Comparison of ENCODE assay signal across 1 cellular context in genomic region chr7:103347507-103348267, GRCh38.
TF ChIP-seq lines count a peak whose summit lies in the region.

Gene PSMC2, plus strand, starts transcription at chr7:103347643. Its CDS starts 69 bp downstream, at chr7:103347712.

TF ChIP-seq in HepG2, 621 proteins besides CTCF, POLR2A, EP300 and RAD21 (continued from another document and continues in another):
- peak; percentile 47 for TF ChIP-seq ZNF18 (CRISPR knock-in tag; IDR thresholded peaks at IDR 0.05; ENCODE audit: insufficient replicate concordance)
- TF ChIP-seq AHDC1 (CRISPR knock-in tag; IDR thresholded peaks at IDR 0.05; ENCODE audit: borderline replicate concordance): no peak
- no peak for TF ChIP-seq ZNF441 (CRISPR knock-in tag; IDR thresholded peaks at IDR 0.05; ENCODE audit: borderline replicate concordance)
- no peak for TF ChIP-seq ZNF549 (CRISPR knock-in tag; IDR thresholded peaks at IDR 0.05)
- TF ChIP-seq ATM (IDR thresholded peaks at IDR 0.05; ENCODE audit: borderline replicate concordance): no peak
- no peak for TF ChIP-seq ZNF180 (CRISPR knock-in tag; IDR thresholded peaks at IDR 0.05; ENCODE audit: borderline replicate concordance, low read depth)
- TF ChIP-seq SIN3B (IDR thresholded peaks at IDR 0.05; ENCODE audit: low read length): peak; percentile 76; the same call in 1 of the 2 replicates
- TF ChIP-seq ZBTB33 (CRISPR knock-in tag; IDR thresholded peaks at IDR 0.05): no peak
- TF ChIP-seq MIXL1 (CRISPR knock-in tag; IDR thresholded peaks at IDR 0.05): peak; percentile 70; the same call in 1 of the 2 replicates
- no peak for TF ChIP-seq ZNF143 (CRISPR knock-in tag; IDR thresholded peaks at IDR 0.05)
- no peak for TF ChIP-seq MBNL3 (CRISPR knock-in tag; conservative IDR thresholded peaks at IDR 0.05)
- TF ChIP-seq ZNF574 (CRISPR knock-in tag; IDR thresholded peaks at IDR 0.05): peak; percentile 89
- TF ChIP-seq TP53 (CRISPR knock-in tag; conservative IDR thresholded peaks at IDR 0.05): no peak
- TF ChIP-seq ZHX2 (IDR thresholded peaks at IDR 0.05; ENCODE audit: low read depth): 0 out of 2 replicates have a peak, but pooled peaks have one; percentile 62
- TF ChIP-seq ZHX2 (CRISPR knock-in tag; IDR thresholded peaks at IDR 0.05; ENCODE audit: borderline replicate concordance): no peak
- peak; percentile 50 for TF ChIP-seq TEAD3 (CRISPR knock-in tag; optimal IDR thresholded peaks at IDR 0.05; ENCODE audit: borderline replicate concordance)
- no peak for TF ChIP-seq ZNF430 (CRISPR knock-in tag; IDR thresholded peaks at IDR 0.05)
- TF ChIP-seq ZNF784 (CRISPR knock-in tag; IDR thresholded peaks at IDR 0.05; ENCODE audit: borderline replicate concordance): peak; percentile 79; the same call in 1 of the 2 replicates
- no peak for TF ChIP-seq ZNF83 (CRISPR knock-in tag; IDR thresholded peaks at IDR 0.05; ENCODE audit: borderline replicate concordance)
- no peak; the same call in 1 of the 2 replicates for TF ChIP-seq ZNF768 (CRISPR knock-in tag; IDR thresholded peaks at IDR 0.05)
- peak; percentile 93 for TF ChIP-seq POLR2AphosphoS5 (IDR thresholded peaks at IDR 0.05; ENCODE audit: low read depth, low read length)
- no peak for TF ChIP-seq ZNF737 (CRISPR knock-in tag; IDR thresholded peaks at IDR 0.05; ENCODE audit: borderline replicate concordance)
- peak; percentile 99 for TF ChIP-seq KAT8 (CRISPR knock-in tag; IDR thresholded peaks at IDR 0.05)
- no peak for TF ChIP-seq KDM6A (CRISPR knock-in tag; IDR thresholded peaks at IDR 0.05; ENCODE audit: low read depth)
- TF ChIP-seq ELK4 (CRISPR knock-in tag; IDR thresholded peaks at IDR 0.05; ENCODE audit: borderline replicate concordance): no peak
- no peak for TF ChIP-seq ZNF225 (CRISPR knock-in tag; IDR thresholded peaks at IDR 0.05)
- TF ChIP-seq KMT2A (CRISPR knock-in tag; IDR thresholded peaks at IDR 0.05): peak; percentile 98
- TF ChIP-seq ZNF616 (CRISPR knock-in tag; IDR thresholded peaks at IDR 0.05; ENCODE audit: low read depth): no peak
- no peak for TF ChIP-seq MAF1 (CRISPR knock-in tag; IDR thresholded peaks at IDR 0.05; ENCODE audit: borderline replicate concordance)
- TF ChIP-seq ZNF660 (CRISPR knock-in tag; IDR thresholded peaks at IDR 0.05; ENCODE audit: borderline replicate concordance, low read depth): no peak
- TF ChIP-seq LRRFIP1 (CRISPR knock-in tag; conservative IDR thresholded peaks at IDR 0.05): no peak
- peak; percentile 91 for TF ChIP-seq GABPA (IDR thresholded peaks at IDR 0.05; ENCODE audit: low read depth, low read length)
- peak; percentile 99 for TF ChIP-seq GABPA (CRISPR knock-in tag; IDR thresholded peaks at IDR 0.05; ENCODE audit: low read depth)
- TF ChIP-seq MTF2 (CRISPR knock-in tag; IDR thresholded peaks at IDR 0.05; ENCODE audit: borderline replicate concordance): no peak; the same call in 1 of the 2 replicates
- no peak for TF ChIP-seq ZC3H13 (CRISPR knock-in tag; IDR thresholded peaks at IDR 0.05)
- TF ChIP-seq RNF2 (conservative IDR thresholded peaks at IDR 0.05; ENCODE audit: low read depth): no peak
